12 cellular contexts compared by ENCODE assay signal in the genomic region with DNA sequence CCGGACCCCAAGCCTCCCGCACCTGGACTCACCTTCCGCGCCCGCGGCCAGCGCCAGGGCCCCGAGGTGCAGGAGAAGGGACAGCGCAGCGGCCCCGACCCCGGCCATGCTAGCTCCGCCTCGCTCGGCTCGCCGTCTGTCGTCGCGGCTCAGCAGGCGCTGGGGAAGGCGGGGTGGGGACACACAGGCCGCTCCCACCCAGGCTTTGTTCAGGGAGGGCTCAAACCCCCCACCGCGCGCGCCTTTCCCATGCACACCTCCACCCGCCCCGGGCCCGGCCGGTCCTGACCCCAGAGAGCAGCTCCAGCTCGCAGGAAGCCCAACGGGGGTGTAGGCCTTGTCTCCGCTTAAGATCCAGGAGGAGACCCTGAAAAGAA. TPM values are rescaled to one million over a fixed set of nuclear protein-coding genes. Genes with fewer than 3 reads are reported as not detected.
A peak's percentile ranks its signal among the peaks of the same experiment; 100 is the strongest.
DNase-seq lines count a peak whose midpoint lies in the region; ATAC-seq and TF ChIP-seq lines count a peak whose summit lies in the region.
"Had no signal": no experiment of that assay in that cellular context is flagged by ENCODE, and none has a peak within 500 bp of the region (broad histone marks: within the 10 kb centered on the region; RNA-seq: fewer than 3 reads in every experiment).

A gene (minus strand): TSS at position 141 of the 377 bp plus-strand sequence. CDS start 33 bp downstream, at position 108.

- peak within 1 kb of the TSS; percentile 66 for H2AK5ac ChIP-seq in mesenchymal stem cell (ENCODE audit: low read length, severe bottlenecking)

- peak within 1 kb of the TSS; percentile 92 for H3K4me2 ChIP-seq in mesenchymal stem cell (ENCODE audit: low read length, poor library complexity, severe bottlenecking)

- H3K23ac ChIP-seq in mesenchymal stem cell (ENCODE audit: low read length in 2 of 2), result peak within 1 kb of the TSS; percentile 68 to 70

- H3K27me3 ChIP-seq in mesenchymal stem cell (ENCODE audit: control insufficient read depth in 1 of 2, insufficient read depth in 1 of 2, low read length in 2 of 2) (peaks cover 12 to 84% of the 10 kb centered on the region in 2 experiments), tibial nerve (peaks cover 0 to 76% of the 10 kb centered on the region in 2 donors)
- H3K27me3 ChIP-seq: testis had no signal

- peaks cover 14% of the 10 kb centered on the region for H3K79me1 ChIP-seq in mesenchymal stem cell (replicated peaks; ENCODE audit: low read length, poor library complexity, severe bottlenecking)

- H2BK12ac ChIP-seq in mesenchymal stem cell (ENCODE audit: low read length in 2 of 2), result peak within 1 kb of the TSS; percentile 15 to 96

- DNase-seq in NCI-H146 (lab: John Stamatoyannopoulos, UW) (peak; percentile 42), NCI-H146 treated with DMSO at 0.1 percent for 48 hours (lab: John Stamatoyannopoulos, UW; ENCODE audit: unreplicated experiment) (no peak), epithelial cell of esophagus (ENCODE audit: low read depth) (no peak), mesenchymal stem cell (peak; percentile 13), tibial nerve (ENCODE audit: low spot score in 2 of 2) (no peak), cortex of kidney (lab: John Stamatoyannopoulos, UW) (no peak), C1 segment of cervical spinal cord (lab: John Stamatoyannopoulos, UW) (no peak)
- DNase-seq: activated T-cell treated with anti-CD3 and anti-CD28 coated beads, Interleukin-2, amount 50 U/mL, for 72 hours; testis had no signal

- peak within 1 kb of the TSS; percentile 90 to 96 for H3K18ac ChIP-seq in mesenchymal stem cell (ENCODE audit: low read depth in 1 of 2, low read length in 2 of 2)

- WGBS in mesenchymal stem cell, result 7% methylated on average over 28 of the region's 34 CpGs
- 26 to 59% methylated on average over 9 of the region's 34 CpGs for WGBS in tibial nerve, 2 donors

- no peaks in the 10 kb centered on the region for H3K9me3 ChIP-seq in mesenchymal stem cell (ENCODE audit: control insufficient read depth, low read length)
- no peaks in the 10 kb centered on the region for H3K9me3 ChIP-seq in tibial nerve
- H3K9me3 ChIP-seq: testis had no signal

- no peak for TF ChIP-seq POLR2A in tibial nerve (IDR thresholded peaks at IDR 0.05)

- TF ChIP-seq EP300 in tibial nerve (IDR thresholded peaks at IDR 0.05), result no peak

- H3K36me3 ChIP-seq in mesenchymal stem cell (ENCODE audit: control insufficient read depth in 1 of 2, insufficient read depth in 2 of 2, low read depth in 1 of 2, low read length in 2 of 2), result peaks cover 0 to 18% of the 10 kb centered on the region in 2 experiments
- no peaks in the 10 kb centered on the region for H3K36me3 ChIP-seq in tibial nerve

- H3K27ac ChIP-seq in mesenchymal stem cell (ENCODE audit: low read length, poor library complexity, severe bottlenecking) (peak within 1 kb of the TSS; percentile 98), tibial nerve (peak within 1 kb of the TSS in 1 of 4 donors; percentile 25)
- H3K27ac ChIP-seq: 22Rv1, testis had no signal

- ATAC-seq in HG02870 (IDR thresholded peaks at IDR 0.05; ENCODE audit: unreplicated experiment), result no peak
- ATAC-seq: activated T-cell treated with anti-CD3 and anti-CD28 coated beads, Interleukin-2, amount 50 U/mL, for 72 hours had no signal

- H3K4me1 ChIP-seq in mesenchymal stem cell (ENCODE audit: control insufficient read depth, insufficient read depth, low read depth, low read length), result peaks cover 33% of the 10 kb centered on the region
- peaks cover 0 to 25% (median 7%) of the 10 kb centered on the region in 4 donors for H3K4me1 ChIP-seq in tibial nerve

- peak within 1 kb of the TSS; percentile 97 for H4K8ac ChIP-seq in mesenchymal stem cell (ENCODE audit: low read length)

- peak within 1 kb of the TSS; percentile 74 for H2AFZ ChIP-seq in mesenchymal stem cell (ENCODE audit: low read depth, low read length)

- H4K91ac ChIP-seq in mesenchymal stem cell (ENCODE audit: low read length), result peak within 1 kb of the TSS; percentile 92

- H3K4ac ChIP-seq in mesenchymal stem cell (ENCODE audit: low read depth in 1 of 2, low read length in 2 of 2), result peak within 1 kb of the TSS; percentile 46 to 75

- H3K14ac ChIP-seq in mesenchymal stem cell (ENCODE audit: low read length in 2 of 2), result peak within 1 kb of the TSS in 1 of 2 experiments; percentile 88

- H3K4me3 ChIP-seq in epithelial cell of esophagus (ENCODE audit: low read length) (peak within 1 kb of the TSS; percentile 29), mesenchymal stem cell (ENCODE audit: insufficient read depth in 1 of 2, low read depth in 1 of 2, low read length in 2 of 2) (peak within 1 kb of the TSS; percentile 49 to 66), tibial nerve (peak within 1 kb of the TSS in 3 of 4 donors; percentile 15 to 34 (median 18))

- peak within 1 kb of the TSS; percentile 71 for H2BK120ac ChIP-seq in mesenchymal stem cell (ENCODE audit: low read depth, low read length)

- H2BK15ac ChIP-seq in mesenchymal stem cell (ENCODE audit: low read depth, poor library complexity, severe bottlenecking), result peak within 1 kb of the TSS; percentile 94

- TF ChIP-seq CTCF in epithelial cell of esophagus (IDR thresholded peaks at IDR 0.05; ENCODE audit: insufficient read depth, low read depth, low read length, missing control alignments) (no peak), tibial nerve (IDR thresholded peaks at IDR 0.05) (no peak)

- H3K9ac ChIP-seq in mesenchymal stem cell (ENCODE audit: low read length), result no peak within 1 kb of the TSS

- H2BK5ac ChIP-seq in mesenchymal stem cell (ENCODE audit: low read depth, low read length, poor library complexity, severe bottlenecking), result peak within 1 kb of the TSS; percentile 96

RNA-seq across cellular contexts. Expression of the gene that starts here (rescaled TPM):
- polyA plus RNA-seq in mesenchymal stem cell (2013, experiment 1 of 2), result 3.4 TPM
- 3.1 TPM for polyA plus RNA-seq in mesenchymal stem cell (2013, experiment 2 of 2)
- total RNA-seq in tibial nerve, result under 1 TPM; 0.21 to 0.90 (median 0.40) TPM
- total RNA-seq: LHCN-M2 had no signal

Comparison
In these comparisons a context has a peak if more than half of its experiments do, and no peak if none do; other contexts are left out.
1. DNase-seq: peak in NCI-H146 (single experiment) and mesenchymal stem cell (single experiment); none in NCI-H146 treated with DMSO at 0.1 percent for 48 hours (single experiment), epithelial cell of esophagus (single experiment), tibial nerve (0 of 2), cortex of kidney (single experiment) and C1 segment of cervical spinal cord (0 of 14).
2. Peak in every context shown above with its lines, with median percentiles within 50 percentile points of each other: H3K4me3 ChIP-seq.